ENCODE assay signal across 22 cellular contexts in genomic region chr3:177550667-177551066, GRCh38.
"Had no signal": no experiment of that assay in that cellular context is flagged by ENCODE, and none has a peak within 500 bp of the region (broad histone marks: within the 10 kb centered on the region; RNA-seq: fewer than 3 reads in every experiment).

No MANE protein-coding gene starts in this region.

- H3K9me3 ChIP-seq: esophagus muscularis mucosa, gastroesophageal sphincter, heart left ventricle, sigmoid colon, thoracic aorta, upper lobe of right lung had no signal

- H3K4me3 Mint-ChIP-seq: mesothelial cell of epicardium; nephron progenitor cell; stimulated activated naive B cell treated with anti-CD40 and anti-IgM and Interleukin-4, amounts not matched to agents 10 μg/mL and 1 μg/mL and 100 μg/mL, for 72 hours had no signal

- H3K9me3 Mint-ChIP-seq: activated T-cell treated with anti-CD3 and anti-CD28 coated beads, Interleukin-2, amount 50 U/mL, for 4 hours; mesothelial cell of epicardium; nephron progenitor cell; stimulated activated naive B cell treated with anti-CD40 and anti-IgM and Interleukin-4, amounts not matched to agents 10 μg/mL and 1 μg/mL and 100 μg/mL, for 72 hours had no signal

- H3K36me3 Mint-ChIP-seq: mesothelial cell of epicardium had no signal

- H3K27me3 Mint-ChIP-seq: stimulated activated naive B cell treated with anti-CD40 and anti-IgM and Interleukin-4, amounts not matched to agents 10 μg/mL and 1 μg/mL and 100 μg/mL, for 72 hours had no signal

- H3K36me3 ChIP-seq: gastroesophageal sphincter, heart left ventricle, sigmoid colon, thoracic aorta, upper lobe of right lung had no signal

- DNase-seq: activated CD4-positive, alpha-beta T cell treated with anti-CD3 and anti-CD28 coated beads, Interleukin-2, amount 50 U/mL, for 48 hours; activated effector memory CD4-positive, alpha-beta T cell treated with anti-CD3 and anti-CD28 coated beads, Interleukin-2, amount 50 U/mL, for 16 hours; activated T-cell treated with anti-CD3 and anti-CD28 coated beads, Interleukin-2, amount 50 U/mL, for 4 hours; aorta; cerebellar nuclear complex; cortex of kidney; heart left ventricle; kidney; nephron progenitor cell; occipital lobe; posterior cingulate gyrus; sigmoid colon; stimulated activated CD4-positive, alpha-beta T cell treated with anti-CD3 and anti-CD28 coated beads, Interleukin-4, amount 100 ng/mL, for 24 hours; stimulated activated naive B cell treated with anti-CD40 and anti-IgM and Interleukin-4, amounts not matched to agents 10 μg/mL and 1 μg/mL and 100 μg/mL, for 72 hours; T1000; upper lobe of right lung had no signal

- H3K4me3 ChIP-seq: esophagus muscularis mucosa, gastroesophageal sphincter, heart left ventricle, lung, sigmoid colon, thoracic aorta, upper lobe of right lung had no signal

- ATAC-seq: gastroesophageal sphincter, heart left ventricle, left lobe of liver had no signal

- H3K27me3 ChIP-seq: esophagus muscularis mucosa, gastroesophageal sphincter, heart left ventricle, sigmoid colon, upper lobe of right lung had no signal

- H3K27ac ChIP-seq: esophagus muscularis mucosa, gastroesophageal sphincter, heart left ventricle, sigmoid colon, thoracic aorta, upper lobe of right lung had no signal

- H3K27ac Mint-ChIP-seq: mesothelial cell of epicardium; stimulated activated naive B cell treated with anti-CD40 and anti-IgM and Interleukin-4, amounts not matched to agents 10 μg/mL and 1 μg/mL and 100 μg/mL, for 72 hours had no signal
